Comparison of ENCODE assay signal across 8 cellular contexts in the genomic region with DNA sequence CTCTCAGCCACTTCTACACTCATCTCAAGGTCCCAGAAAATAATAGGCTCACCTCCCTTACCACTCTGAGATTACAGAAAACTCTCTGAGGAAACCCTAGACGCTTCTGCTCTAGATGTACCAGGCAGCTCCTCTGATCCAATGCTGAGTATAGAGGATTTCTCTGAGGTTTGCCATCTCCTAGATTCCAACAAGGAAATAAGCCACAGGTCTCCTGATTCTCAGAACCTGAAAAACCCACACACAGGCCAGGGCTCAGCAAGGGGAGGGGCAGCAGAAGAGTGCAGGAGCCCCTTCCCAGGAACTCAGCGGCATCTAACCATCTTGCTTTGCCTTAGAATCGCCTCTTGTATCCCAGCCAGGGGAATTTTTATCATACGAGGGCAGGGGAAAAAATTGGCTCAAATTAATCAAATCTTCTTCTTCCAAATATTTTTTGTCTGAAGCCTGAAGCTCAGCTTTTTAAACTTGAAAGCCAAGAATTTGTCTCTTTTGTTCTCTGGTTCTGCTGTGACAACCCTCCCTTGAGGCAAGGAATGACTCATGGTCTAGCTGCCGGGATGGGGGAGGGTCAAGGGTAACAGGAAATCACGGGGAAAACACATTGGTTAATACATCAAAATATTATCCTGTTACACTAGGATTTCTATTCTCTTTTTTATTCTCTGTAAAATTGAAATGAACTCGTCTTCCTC. TPM values are rescaled to one million over a fixed set of nuclear protein-coding genes. Genes with fewer than 3 reads are reported as not detected.
DNase-seq lines count a peak whose midpoint lies in the region; ATAC-seq and TF ChIP-seq lines count a peak whose summit lies in the region.

No MANE protein-coding gene starts in this region.

- H3K9me2 ChIP-seq in GM23248 (ENCODE audit: insufficient read depth), result no peaks in the 10 kb centered on the region; the same call in 1 of the 2 replicates

- H3K4me3 ChIP-seq in GM23248, result peak overlapping the region; percentile 63
- H3K4me3 ChIP-seq in NT2/D1 (ENCODE audit: insufficient read length, low read depth), result no peak overlapping the region
- H3K4me3 ChIP-seq in right lobe of liver, result no peak overlapping the region
- no peak overlapping the region for H3K4me3 ChIP-seq in transverse colon

- 3 to 9% methylated on average over 7 of the region's 7 CpGs for WGBS in GM23248 (ENCODE audit: low coverage in 1 of 2, low lambda C conversion rate in 2 of 2, missing lambda C conversion rate in 2 of 2), 2 experiments
- 29% methylated on average over 7 of the region's 7 CpGs for WGBS in right lobe of liver (ENCODE audit: insufficient coverage, low coverage, low lambda C conversion rate, missing lambda C conversion rate)
- 42 to 51% methylated on average over 4 to 7 of the region's 7 CpGs for whole genome bisulfite sequencing in transverse colon (ENCODE audit: low coverage in 1 of 2), 2 donors

- peak overlapping the region; percentile 78 for H2AFZ ChIP-seq in GM23248

- H3K4me1 ChIP-seq in GM23248 (ENCODE audit: insufficient read depth), result peaks cover 46% of the 10 kb centered on the region
- peaks cover 4% of the 10 kb centered on the region for H3K4me1 ChIP-seq in NT2/D1 (ENCODE audit: insufficient read depth, insufficient read length)
- no peaks in the 10 kb centered on the region for H3K4me1 ChIP-seq in right lobe of liver
- H3K4me1 ChIP-seq in transverse colon, result no peaks in the 10 kb centered on the region

- no peak for TF ChIP-seq EP300 in transverse colon (IDR thresholded peaks at IDR 0.05; ENCODE audit: low read depth)

- in situ Hi-C loops in Caki2 (cut with HindIII; ENCODE audit: low pct_unique_long_range_greater_than_20kb, low sequenced_read_pairs) (no loop called here), GM23248 (cut with MboI) (no loop called here), transverse colon (cut with MboI; ENCODE audit: low pct_ligation_motif_present in 1 of 4, low pct_unique_long_range_greater_than_20kb in 1 of 4, low sequenced_read_pairs in 3 of 4) (no loop called here)

- H3K9ac ChIP-seq in GM23248, result peak overlapping the region; percentile 83
- peak overlapping the region; percentile 6 for H3K9ac ChIP-seq in NT2/D1 (ENCODE audit: insufficient read length, low read depth)

- no peaks in the 10 kb centered on the region for H3K79me2 ChIP-seq in GM23248 (ENCODE audit: insufficient read depth)

- intact Hi-C loops in right lobe of liver (cut with DNase I), result no loop called here
- intact Hi-C loops in transverse colon (cut with DNase I; ENCODE audit: low total_unique reads), result no loop called here

- H3K4me2 ChIP-seq in GM23248 (ENCODE audit: unreplicated experiment), result peak overlapping the region; percentile 83

- H3K9me3 ChIP-seq in GM23248 (ENCODE audit: low read depth), result no peaks in the 10 kb centered on the region
- peaks cover 34% of the 10 kb centered on the region for H3K9me3 ChIP-seq in NT2/D1 (ENCODE audit: insufficient read depth, low read length)
- no peaks in the 10 kb centered on the region for H3K9me3 ChIP-seq in right lobe of liver
- H3K9me3 ChIP-seq in transverse colon, result no peaks in the 10 kb centered on the region

- peaks cover 60% of the 10 kb centered on the region for H3F3A ChIP-seq in GM23248 (ENCODE audit: insufficient read depth)

- TF ChIP-seq POLR2A in right lobe of liver (IDR thresholded peaks at IDR 0.05), result no peak
- TF ChIP-seq POLR2A in transverse colon (IDR thresholded peaks at IDR 0.05), result no peak

- TF ChIP-seq CTCF in right lobe of liver (IDR thresholded peaks at IDR 0.05), result no peak
- TF ChIP-seq CTCF in transverse colon (IDR thresholded peaks at IDR 0.05), result no peak

- no peaks in the 10 kb centered on the region for H4K20me1 ChIP-seq in GM23248 (ENCODE audit: insufficient read depth)

- ATAC-seq in right lobe of liver (peak; percentile 61 to 96 (median 72)), GM21528 (IDR thresholded peaks at IDR 0.05; ENCODE audit: low FRiP score, unreplicated experiment) (no peak)

- no peaks in the 10 kb centered on the region; the same call in 1 of the 2 replicates for H3K36me3 ChIP-seq in GM23248 (ENCODE audit: low read depth)
- H3K36me3 ChIP-seq in NT2/D1 (ENCODE audit: insufficient read depth, insufficient read length, low read length), result no peaks in the 10 kb centered on the region
- H3K36me3 ChIP-seq in right lobe of liver, result no peaks in the 10 kb centered on the region
- no peaks in the 10 kb centered on the region for H3K36me3 ChIP-seq in transverse colon

- H3K27me3 ChIP-seq in GM23248 (replicated peaks; ENCODE audit: insufficient read depth) (no peaks in the 10 kb centered on the region), NT2/D1 (ENCODE audit: insufficient read depth, insufficient read length) (no peaks in the 10 kb centered on the region), right lobe of liver (no peaks in the 10 kb centered on the region), transverse colon (no peaks in the 10 kb centered on the region)

- DNase-seq in Caki2 (ENCODE audit: low read depth), result peak; percentile 40
- DNase-seq in GM23248, result peak; percentile 95
- DNase-seq in NT2/D1 (ENCODE audit: low read depth, low spot score), result peak; percentile 84
- DNase-seq in caudate nucleus (lab: John Stamatoyannopoulos, UW), result peak in 3 of 61 donors; percentile 0 to 3 (median 2)
- DNase-seq in right lobe of liver, result peak in 1 of 3 donors; percentile 26
- no peak for DNase-seq in transverse colon
- DNase-seq in NCI-H526 treated with DMSO at 0.1 percent for 48 hours (lab: John Stamatoyannopoulos, UW), result no peak

- H3K27ac ChIP-seq in GM23248 (peak overlapping the region; percentile 94), caudate nucleus (ENCODE audit: low read depth, low read length) (peak overlapping the region; percentile 4), right lobe of liver (no peak overlapping the region), transverse colon (peak overlapping the region in 3 of 4 donors; percentile 22 to 50 (median 35))

RNA-seq across cellular contexts. Expression of a gene that starts 30.8 kb away (rescaled TPM):
- total RNA-seq in Caki2 (2014; rRNA removed; shearing (Covaris generic); ENCODE audit: low replicate concordance), result 6.2 and 12.6 TPM in 2 replicates
- 16.4 and 27.7 TPM in 2 replicates for total RNA-seq in GM23248 (2014; rRNA removed; shearing (Covaris generic))
- polyA plus RNA-seq in GM23248 (2016; fragmentation: Nextera tagmentation; extraction: Ambion mirVana), result 14.7 and 16.6 TPM in 2 replicates
- total RNA-seq in right lobe of liver, result 1 to 10 TPM; 4.3 to 9.8 (median 6.7) TPM
- total RNA-seq in transverse colon, result 10 to 100 TPM in 3 of 4 donors, 1 to 10 TPM in 1; 8.2 to 83.0 (median 29.9) TPM

Comparison
In these comparisons a context has a peak if more than half of its experiments do, and no peak if none do; other contexts are left out.
1. DNase-seq: peak in Caki2 (single experiment), GM23248 (single experiment) and NT2/D1 (single experiment); none in transverse colon (single experiment) and NCI-H526 treated with DMSO at 0.1 percent for 48 hours (single experiment).
2. H3K27ac ChIP-seq: peak in GM23248 (single experiment), caudate nucleus (single experiment) and transverse colon (3 of 4); none in right lobe of liver (0 of 3).